Comparison of ENCODE assay signal across 8 cellular contexts in the genomic region with DNA sequence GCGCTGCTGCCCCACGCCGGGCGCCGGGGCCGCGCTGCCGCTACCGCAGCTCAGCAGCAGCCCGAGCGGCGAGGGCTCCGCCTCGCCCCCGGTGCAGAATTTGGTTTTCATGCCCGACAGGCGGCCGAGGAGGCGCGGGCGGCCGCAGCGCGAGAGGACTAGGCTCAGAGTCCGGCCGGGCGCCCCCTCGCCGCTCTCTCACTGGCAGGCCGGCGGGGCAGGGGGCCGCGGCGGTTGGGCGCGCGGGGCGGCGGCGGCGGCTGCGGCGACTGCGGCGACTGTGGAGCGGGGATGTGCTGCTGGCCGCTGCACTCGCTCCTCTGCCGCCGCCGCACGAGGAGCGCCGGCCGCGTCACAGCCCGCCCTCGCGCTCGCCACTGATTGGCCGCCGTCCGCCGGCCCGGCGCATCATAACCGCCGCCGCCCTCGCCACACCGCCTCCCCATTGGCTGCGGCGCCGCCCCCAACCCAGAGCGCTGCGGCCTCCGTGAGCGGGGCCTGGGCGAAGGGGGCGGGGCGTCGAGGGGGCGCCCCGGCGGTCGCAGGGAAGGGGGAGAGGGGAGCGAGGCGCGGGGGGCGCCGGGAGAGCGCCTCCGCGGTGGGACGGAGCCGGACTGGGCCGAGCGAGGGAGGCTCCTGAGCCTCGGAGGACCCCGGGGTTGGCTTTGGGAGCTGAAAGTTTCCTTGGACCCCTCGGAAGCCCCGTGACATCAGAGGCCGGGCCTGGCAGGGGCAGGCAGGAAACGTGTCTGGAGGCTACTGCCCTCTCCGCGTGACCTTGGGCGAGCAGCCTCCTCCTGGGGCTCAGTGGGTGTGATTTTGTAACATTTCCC. TPM values are rescaled to one million over a fixed set of nuclear protein-coding genes. Genes with fewer than 3 reads are reported as not detected.
DNase-seq lines count a peak whose midpoint lies in the region; ATAC-seq and TF ChIP-seq lines count a peak whose summit lies in the region.

Gene CHKA (minus strand): TSS at position 322 of the 833 bp plus-strand sequence. CDS start 211 bp downstream, at position 111.

- H3K36me3 ChIP-seq in adrenal gland (replicated peaks in 1 of 2) (no peaks in the 10 kb centered on the region), heart left ventricle (no peaks in the 10 kb centered on the region)

- in situ Hi-C loops in GM13976 (cut with MboI; ENCODE audit: low sequenced_read_pairs, unreplicated experiment) = no loop called here

- peak within 1 kb of the TSS; percentile 98 for H3K4me3 Mint-ChIP-seq in type B pancreatic cell

- ATAC-seq in HG02763 (IDR thresholded peaks at IDR 0.05; ENCODE audit: unreplicated experiment) (peak; percentile 84), heart left ventricle (peak; percentile 85 to 97 (median 95))

- intact Hi-C loops in adrenal gland (cut with DNase I) (loop anchor here in 1 of 2 donors (5.0 kb wide), 1 partner anchor 84 kb away; the partner anchor contains the start of gene TCIRG1), heart left ventricle (cut with DNase I) (loop anchor here in 5 of 10 donors (2.0 to 10.0 kb wide), 5 partner anchors 82 to 91 kb away; partner anchors contain the start of genes TCIRG1 (in 4 of the 5), NDUFS8 (in 2 of the 5) and KMT5B (in 1 of the 5)), posterior vena cava (cut with DNase I) (no loop called here)

- peak; percentile 99 for TF ChIP-seq POLR2A in adrenal gland (IDR thresholded peaks at IDR 0.05)
- TF ChIP-seq POLR2A in heart left ventricle (IDR thresholded peaks at IDR 0.05) = peak; percentile 65 to 83

- H3K27me3 Mint-ChIP-seq in type B pancreatic cell = no peaks in the 10 kb centered on the region

- H3K4me1 ChIP-seq in adrenal gland (replicated peaks in 1 of 2) (peaks cover 33 to 51% of the 10 kb centered on the region in 2 donors), heart left ventricle (peaks cover 0 to 54% (median 39%) of the 10 kb centered on the region in 12 donors)

- peaks cover 35% of the 10 kb centered on the region for H3K4me1 Mint-ChIP-seq in type B pancreatic cell (ENCODE audit: unreplicated experiment)

- WGBS in adrenal gland, 4 donors = 0 to 1% (median 0%) methylated on average over 7 to 107 of the region's 107 CpGs
- 0 to 1% (median 0%) methylated on average over 24 to 107 of the region's 107 CpGs for WGBS in heart left ventricle, 4 donors

- no peak for TF ChIP-seq CTCF in GM13976 (IDR thresholded peaks at IDR 0.05; ENCODE audit: borderline replicate concordance, control extremely low read depth, extremely low read depth, insufficient read depth, missing control alignments)
- TF ChIP-seq CTCF in adrenal gland (IDR thresholded peaks at IDR 0.05) = peak in 1 of 6 experiments; percentile 25
- peak in 2 of 12 donors; percentile 15 to 24 for TF ChIP-seq CTCF in heart left ventricle (IDR thresholded peaks at IDR 0.05)
- no peak for TF ChIP-seq CTCF in type B pancreatic cell (conservative IDR thresholded peaks at IDR 0.05)

- H3K9me3 Mint-ChIP-seq in type B pancreatic cell = no peaks in the 10 kb centered on the region

- H3K27ac ChIP-seq in adrenal gland (peak within 1 kb of the TSS; percentile 86 to 100 (median 99)), heart left ventricle (peak within 1 kb of the TSS; percentile 91 to 100 (median 99))

- H3K9me3 ChIP-seq in adrenal gland (replicated peaks in 1 of 3) (no peaks in the 10 kb centered on the region), heart left ventricle (no peaks in the 10 kb centered on the region)

- peaks cover 4% of the 10 kb centered on the region for H3K36me3 Mint-ChIP-seq in type B pancreatic cell

- H3K27me3 ChIP-seq in adrenal gland (no peaks in the 10 kb centered on the region), heart left ventricle (no peaks in the 10 kb centered on the region)

- H3K27ac Mint-ChIP-seq in type B pancreatic cell = peak within 1 kb of the TSS; percentile 93

- H3K4me3 ChIP-seq in adrenal gland (peak within 1 kb of the TSS in 3 of 4 donors; percentile 45 to 89 (median 69)), heart left ventricle (peak within 1 kb of the TSS; percentile 38 to 87 (median 76))

- DNase-seq in GM13976 (ENCODE audit: low spot score) = peak; percentile 98
- DNase-seq in NCI-H1417 (lab: John Stamatoyannopoulos, UW) = peak; percentile 89 to 98 (median 97)
- DNase-seq in T-helper 1 cell = peak; percentile 67 to 89 (median 69)
- DNase-seq in adrenal gland = peak; percentile 94 to 96 (median 95)
- peak; percentile 94 to 97 (median 95) for DNase-seq in heart left ventricle
- peak; percentile 97 for DNase-seq in posterior vena cava (ENCODE audit: low spot score)
- DNase-seq in type B pancreatic cell (ENCODE audit: extremely low spot score, unreplicated experiment) = peak; percentile 95

RNA-seq across cellular contexts. Expression of gene CHKA, which starts in this region (rescaled TPM):
- total RNA-seq in adrenal gland (10 to 100 TPM; 26.6 to 67.0 (median 44.7) TPM), heart left ventricle (10 to 100 TPM in 3 of 9 donors, 1 to 10 TPM in 6; 6.1 to 15.0 (median 8.2) TPM), posterior vena cava (10 to 100 TPM; 10.9 to 13.8 TPM), type B pancreatic cell (ENCODE audit: low replicate concordance) (32.2 and 46.7 TPM in 2 replicates)
- polyA plus RNA-seq in adrenal gland (100 to 1,000 TPM in 1 of 3 donors, 10 to 100 TPM in 2; 76.1 to 105 (median 94.6) TPM), heart left ventricle (10 to 100 TPM; 15.9 to 22.9 TPM)

Comparison
In these comparisons a context has a peak if more than half of its experiments do, and no peak if none do; other contexts are left out.
1. Peak in every context shown above with its lines: DNase-seq, ATAC-seq, H3K4me3 ChIP-seq and H3K27ac ChIP-seq.